In the genomic region with DNA sequence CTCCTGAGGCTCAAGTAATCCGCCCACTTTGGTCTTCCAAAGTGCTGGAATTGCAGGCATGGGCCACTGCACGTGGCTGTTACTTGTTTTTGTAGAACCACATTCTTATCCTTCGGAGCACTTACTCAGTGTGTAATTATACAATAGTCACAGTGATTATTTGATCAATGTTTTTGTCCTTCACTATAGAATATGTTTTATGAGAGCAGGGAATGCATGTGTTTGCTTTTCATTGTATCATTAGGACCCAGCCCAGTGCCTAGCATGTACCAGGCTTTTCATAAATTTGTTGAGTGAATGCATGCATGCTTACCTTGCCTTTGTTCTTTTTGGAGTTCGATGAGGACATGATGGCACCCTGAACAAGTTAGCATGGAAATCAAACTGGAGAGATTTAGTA, we compare ENCODE assay signal across 22 cellular contexts. TPM values are rescaled to one million over a fixed set of nuclear protein-coding genes. Genes with fewer than 3 reads are reported as not detected.
A peak's percentile ranks its signal among the peaks of the same experiment; 100 is the strongest.
DNase-seq lines count a peak whose midpoint lies in the region; FAIRE-seq and TF ChIP-seq lines count a peak whose summit lies in the region.
"Had no signal": no experiment of that assay in that cellular context is flagged by ENCODE, and none has a peak within 500 bp of the region (broad histone marks: within the 10 kb centered on the region; RNA-seq: fewer than 3 reads in every experiment).

No MANE protein-coding gene starts in this region.

- WGBS in thyroid gland, 2 donors: 63 to 72% methylated on average over 4 of the region's 4 CpGs

- no peak overlapping the region for H3K4me3 Mint-ChIP-seq in activated CD4-positive, alpha-beta T cell treated with anti-CD3 and anti-CD28 coated beads, Interleukin-2, amount 10 ng/mL, durations not matched to agents 7 days and 5 days

- intact Hi-C loops in endothelial cell of umbilical vein (cut with micrococcal nuclease): no loop called here
- intact Hi-C loops in thyroid gland (cut with DNase I): no loop called here

- FAIRE-seq in endothelial cell of umbilical vein (lab: Jason Lieb, UNC): peak; percentile 50
- FAIRE-seq: G401.6, GM12892 had no signal

- no peak for TF ChIP-seq POLR2A in endothelial cell of umbilical vein (IDR thresholded peaks at IDR 0.05; ENCODE audit: low read depth, low read length)
- TF ChIP-seq POLR2A in thyroid gland (IDR thresholded peaks at IDR 0.05): no peak

- no peak for TF ChIP-seq CTCF in C4-2B (conservative IDR thresholded peaks at IDR 0.05)
- no peak for TF ChIP-seq CTCF in LNCaP clone FGC (IDR thresholded peaks at IDR 0.05; ENCODE audit: control insufficient read depth, extremely low read depth, insufficient read depth)
- no peak for TF ChIP-seq CTCF in endothelial cell of umbilical vein (IDR thresholded peaks at IDR 0.05; ENCODE audit: extremely low read depth in 1 of 2, insufficient read depth in 1 of 2, low read depth in 1 of 2, low read length in 2 of 2)
- TF ChIP-seq CTCF in thyroid gland (IDR thresholded peaks at IDR 0.05): no peak

- no peaks in the 10 kb centered on the region for H4K20me1 ChIP-seq in endothelial cell of umbilical vein (replicated peaks; ENCODE audit: control insufficient read depth, extremely low read depth, insufficient read depth, low read length)

- peaks cover 11% of the 10 kb centered on the region for H3K36me3 Mint-ChIP-seq in activated CD4-positive, alpha-beta T cell treated with anti-CD3 and anti-CD28 coated beads, Interleukin-2, amount 10 ng/mL, durations not matched to agents 7 days and 5 days (ENCODE audit: low read depth)

- CTCF ChIA-PET in endothelial cell of umbilical vein (lab: Charles Lee): no interaction called here
- CTCF ChIA-PET in activated CD4-positive, alpha-beta T cell treated with anti-CD3 and anti-CD28 coated beads, Interleukin-2, amount 10 ng/mL, durations not matched to agents 7 days and 5 days (lab: Charles Lee): no interaction called here

- peak; percentile 60 for DNase-seq in LNCaP clone FGC (ENCODE audit: low read depth)
- no peak for DNase-seq in endothelial cell of umbilical vein (ENCODE audit: low read depth, low spot score)
- DNase-seq in thyroid gland: no peak
- no peak for DNase-seq in activated CD4-positive, alpha-beta T cell treated with anti-CD3 and anti-CD28 coated beads, Interleukin-2, amount 10 ng/mL, durations not matched to agents 7 days and 5 days
- DNase-seq in SHP77 treated with DMSO at 0.1 percent for 48 hours (lab: John Stamatoyannopoulos, UW): no peak
- DNase-seq in ACHN: no peak
- DNase-seq: AML-193; BE2C; Caco-2; CD4-positive, alpha-beta memory T cell; DMS153; DND-41; GOT3; H7; HCEC 1CT had no signal

- no peak overlapping the region for H3K4me2 ChIP-seq in endothelial cell of umbilical vein (ENCODE audit: insufficient read depth, low read length)
- H3K4me2 ChIP-seq: BLaER1 treated with 17β-estradiol and CSF1 and Interleukin-3, amounts not matched to agents 10 nM and 100 nM had no signal

- H3K9me3 ChIP-seq in endothelial cell of umbilical vein (replicated peaks; ENCODE audit: control insufficient read depth, insufficient read depth, low read length) (no peaks in the 10 kb centered on the region), thyroid gland (no peaks in the 10 kb centered on the region)
- H3K9me3 ChIP-seq: BE2C; BLaER1 treated with 17β-estradiol and CSF1 and Interleukin-3, amounts not matched to agents 10 nM and 100 nM; Caco-2 had no signal

- no peaks in the 10 kb centered on the region for H3K27me3 Mint-ChIP-seq in activated CD4-positive, alpha-beta T cell treated with anti-CD3 and anti-CD28 coated beads, Interleukin-2, amount 10 ng/mL, durations not matched to agents 7 days and 5 days
- H3K27me3 Mint-ChIP-seq: CD4-positive, alpha-beta memory T cell had no signal

- H3K79me2 ChIP-seq in endothelial cell of umbilical vein (ENCODE audit: control insufficient read depth, insufficient read depth, low read length): peaks cover 5% of the 10 kb centered on the region

- in situ Hi-C loops in ACHN (cut with HindIII; ENCODE audit: low pct_ligation_motif_present, low pct_unique_long_range_greater_than_20kb, low sequenced_read_pairs): loop anchor here (25.0 kb wide), 1 partner anchor 158 kb away; no protein-coding TSS in a partner anchor

- no peaks in the 10 kb centered on the region for H3K27me3 ChIP-seq in endothelial cell of umbilical vein (ENCODE audit: control insufficient read depth in 2 of 2, insufficient read depth in 2 of 2, low read length in 2 of 2)
- H3K27me3 ChIP-seq in thyroid gland: no peaks in the 10 kb centered on the region
- H3K27me3 ChIP-seq: BE2C; BLaER1 treated with 17β-estradiol and CSF1 and Interleukin-3, amounts not matched to agents 10 nM and 100 nM had no signal

- H3K27ac ChIP-seq in C4-2B: peak overlapping the region; percentile 78
- no peak overlapping the region for H3K27ac ChIP-seq in endothelial cell of umbilical vein (ENCODE audit: insufficient read depth, low read depth, low read length)
- H3K27ac ChIP-seq in thyroid gland: peak overlapping the region; percentile 44 to 74 (median 65)
- H3K27ac ChIP-seq: BLaER1 treated with 17β-estradiol and CSF1 and Interleukin-3, amounts not matched to agents 10 nM and 100 nM had no signal

- no peaks in the 10 kb centered on the region for H3K9me1 ChIP-seq in endothelial cell of umbilical vein (replicated peaks; ENCODE audit: control insufficient read depth, extremely low read depth, insufficient read depth, low read length)

- peaks cover 16% of the 10 kb centered on the region for H3K4me1 Mint-ChIP-seq in activated CD4-positive, alpha-beta T cell treated with anti-CD3 and anti-CD28 coated beads, Interleukin-2, amount 10 ng/mL, durations not matched to agents 7 days and 5 days

- dilution Hi-C loops in endothelial cell of umbilical vein (cut with MboI; ENCODE audit: extremely low pct_ligation_motif_present, low sequenced_read_pairs): no loop called here

- H3K36me3 ChIP-seq in endothelial cell of umbilical vein (ENCODE audit: control insufficient read depth in 2 of 2, extremely low read depth in 1 of 2, insufficient read depth in 2 of 2, low read length in 2 of 2) (peaks cover 0 to 2% of the 10 kb centered on the region in 2 experiments), thyroid gland (no peaks in the 10 kb centered on the region)
- H3K36me3 ChIP-seq: BE2C had no signal

- POLR2A ChIA-PET in endothelial cell of umbilical vein (lab: Charles Lee): no interaction called here
- POLR2A ChIA-PET in activated CD4-positive, alpha-beta T cell treated with anti-CD3 and anti-CD28 coated beads, Interleukin-2, amount 10 ng/mL, durations not matched to agents 7 days and 5 days (lab: Charles Lee): no interaction called here

- H3K4me3 ChIP-seq in LNCaP clone FGC (ENCODE audit: low read depth, low read length): no peak overlapping the region
- no peak overlapping the region for H3K4me3 ChIP-seq in endothelial cell of umbilical vein (replicated peaks in 1 of 3; ENCODE audit: insufficient read depth in 1 of 3, low read depth in 1 of 3, low read length in 3 of 3)
- H3K4me3 ChIP-seq in thyroid gland (replicated peaks in 1 of 3): no peak overlapping the region
- H3K4me3 ChIP-seq: BLaER1 treated with 17β-estradiol and CSF1 and Interleukin-3, amounts not matched to agents 10 nM and 100 nM had no signal

- H3K9me3 Mint-ChIP-seq in activated CD4-positive, alpha-beta T cell treated with anti-CD3 and anti-CD28 coated beads, Interleukin-2, amount 10 ng/mL, durations not matched to agents 7 days and 5 days: no peaks in the 10 kb centered on the region
- H3K9me3 Mint-ChIP-seq: CD4-positive, alpha-beta memory T cell had no signal

- no peak overlapping the region for H3K27ac Mint-ChIP-seq in activated CD4-positive, alpha-beta T cell treated with anti-CD3 and anti-CD28 coated beads, Interleukin-2, amount 10 ng/mL, durations not matched to agents 7 days and 5 days

- H3K9ac ChIP-seq in endothelial cell of umbilical vein (replicated peaks; ENCODE audit: extremely low read depth, insufficient read depth, low read length): no peak overlapping the region
- H3K9ac ChIP-seq: BLaER1 treated with 17β-estradiol and CSF1 and Interleukin-3, amounts not matched to agents 10 nM and 100 nM had no signal

- no peak overlapping the region for H2AFZ ChIP-seq in endothelial cell of umbilical vein (ENCODE audit: low read depth, low read length)

- H3K4me1 ChIP-seq in endothelial cell of umbilical vein (ENCODE audit: control insufficient read depth, extremely low read depth, insufficient read depth, low read length) (peaks cover 4% of the 10 kb centered on the region), thyroid gland (peaks cover 24 to 27% of the 10 kb centered on the region in 2 donors)
- H3K4me1 ChIP-seq: BE2C, Caco-2 had no signal

- BruUV-seq in endothelial cell of umbilical vein (replicated peaks; lab: Mats Ljungman, UMichigan): no TSS peak

RNA-seq across cellular contexts. Expression of gene SZT2, which starts 5.8 kb away (rescaled TPM):
- total RNA-seq in endothelial cell of umbilical vein: 49.9 and 50.3 TPM in 2 replicates
- polyA plus RNA-seq in endothelial cell of umbilical vein: 11.4 TPM in 2 replicates
- polyA plus RNA-seq in endothelial cell of umbilical vein (2011; cell fraction: cytosol; rRNA removed): 5.1 and 5.3 TPM in 2 replicates
- polyA plus RNA-seq in endothelial cell of umbilical vein (2011; cell fraction: nucleus; rRNA removed): 70.0 and 86.8 TPM in 2 replicates
- 15.0 and 17.5 TPM in 2 replicates for polyA plus RNA-seq in endothelial cell of umbilical vein (2012)
- 89.4 and 97.4 TPM in 2 replicates for polyA minus RNA-seq in endothelial cell of umbilical vein
- polyA minus RNA-seq in endothelial cell of umbilical vein (2011; cell fraction: cytosol; rRNA and poly(A)+ RNA removed): 6.0 TPM
- 75.8 and 107 TPM in 2 replicates for polyA minus RNA-seq in endothelial cell of umbilical vein (2011; cell fraction: nucleus; rRNA and poly(A)+ RNA removed)
- 100 to 1,000 TPM in 1 of 4 donors, 10 to 100 TPM in 3; 36.1 to 107 (median 58.2) TPM for total RNA-seq in thyroid gland
- 10 to 100 TPM; 66.6 to 74.3 TPM for total RNA-seq in activated CD4-positive, alpha-beta T cell treated with anti-CD3 and anti-CD28 coated beads, Interleukin-2, amount 10 ng/mL, durations not matched to agents 7 days and 5 days

RNA-seq across cellular contexts. Expression of gene MED8, which starts 5.9 kb away (rescaled TPM):
- total RNA-seq in endothelial cell of umbilical vein: 41.9 and 45.6 TPM in 2 replicates
- 15.9 and 19.6 TPM in 2 replicates for polyA plus RNA-seq in endothelial cell of umbilical vein
- polyA plus RNA-seq in endothelial cell of umbilical vein (2011; cell fraction: cytosol; rRNA removed): 29.4 and 34.4 TPM in 2 replicates
- polyA plus RNA-seq in endothelial cell of umbilical vein (2011; cell fraction: nucleus; rRNA removed): 37.2 and 38.8 TPM in 2 replicates
- 38.6 and 45.6 TPM in 2 replicates for polyA plus RNA-seq in endothelial cell of umbilical vein (2012)
- 19.4 and 21.0 TPM in 2 replicates for polyA minus RNA-seq in endothelial cell of umbilical vein
- 15.8 TPM for polyA minus RNA-seq in endothelial cell of umbilical vein (2011; cell fraction: cytosol; rRNA and poly(A)+ RNA removed)
- polyA minus RNA-seq in endothelial cell of umbilical vein (2011; cell fraction: nucleus; rRNA and poly(A)+ RNA removed): 11.7 and 17.3 TPM in 2 replicates
- total RNA-seq in thyroid gland: 10 to 100 TPM; 37.7 to 48.6 (median 45.3) TPM
- 10 to 100 TPM; 30.2 to 33.3 TPM for total RNA-seq in activated CD4-positive, alpha-beta T cell treated with anti-CD3 and anti-CD28 coated beads, Interleukin-2, amount 10 ng/mL, durations not matched to agents 7 days and 5 days

RNA-seq across cellular contexts. Expression of gene ELOVL1, which starts 27.7 kb away (rescaled TPM):
- 126 and 134 TPM in 2 replicates for total RNA-seq in endothelial cell of umbilical vein
- 303 and 353 TPM in 2 replicates for polyA plus RNA-seq in endothelial cell of umbilical vein
- 205 and 228 TPM in 2 replicates for polyA plus RNA-seq in endothelial cell of umbilical vein (2011; cell fraction: cytosol; rRNA removed)
- 140 and 144 TPM in 2 replicates for polyA plus RNA-seq in endothelial cell of umbilical vein (2011; cell fraction: nucleus; rRNA removed)
- polyA plus RNA-seq in endothelial cell of umbilical vein (2012): 151 and 237 TPM in 2 replicates
- 211 and 218 TPM in 2 replicates for polyA minus RNA-seq in endothelial cell of umbilical vein
- polyA minus RNA-seq in endothelial cell of umbilical vein (2011; cell fraction: cytosol; rRNA and poly(A)+ RNA removed): 49.2 TPM
- 26.3 and 43.3 TPM in 2 replicates for polyA minus RNA-seq in endothelial cell of umbilical vein (2011; cell fraction: nucleus; rRNA and poly(A)+ RNA removed)
- 100 to 1,000 TPM in 2 of 4 donors, 10 to 100 TPM in 2; 70.5 to 117 (median 85.8) TPM for total RNA-seq in thyroid gland
- total RNA-seq in activated CD4-positive, alpha-beta T cell treated with anti-CD3 and anti-CD28 coated beads, Interleukin-2, amount 10 ng/mL, durations not matched to agents 7 days and 5 days: 10 to 100 TPM; 77.1 to 85.0 TPM

RNA-seq across cellular contexts. Expression of gene CDC20, which starts 36.7 kb away (rescaled TPM):
- total RNA-seq in endothelial cell of umbilical vein: 156 and 170 TPM in 2 replicates
- polyA plus RNA-seq in endothelial cell of umbilical vein: 129 and 130 TPM in 2 replicates
- polyA plus RNA-seq in endothelial cell of umbilical vein (2011; cell fraction: cytosol; rRNA removed): 135 and 152 TPM in 2 replicates
- polyA plus RNA-seq in endothelial cell of umbilical vein (2011; cell fraction: nucleus; rRNA removed): 95.9 and 101 TPM in 2 replicates
- polyA plus RNA-seq in endothelial cell of umbilical vein (2012): 49.0 and 129 TPM in 2 replicates
- 94.7 and 131 TPM in 2 replicates for polyA minus RNA-seq in endothelial cell of umbilical vein
- polyA minus RNA-seq in endothelial cell of umbilical vein (2011; cell fraction: cytosol; rRNA and poly(A)+ RNA removed): 122 TPM
- 22.4 and 25.7 TPM in 2 replicates for polyA minus RNA-seq in endothelial cell of umbilical vein (2011; cell fraction: nucleus; rRNA and poly(A)+ RNA removed)
- total RNA-seq in thyroid gland: 1 to 10 TPM in 3 of 4 donors, under 1 TPM in 1; 0.54 to 3.9 (median 2.2) TPM
- total RNA-seq in activated CD4-positive, alpha-beta T cell treated with anti-CD3 and anti-CD28 coated beads, Interleukin-2, amount 10 ng/mL, durations not matched to agents 7 days and 5 days: 100 to 1,000 TPM; 176 to 188 TPM

RNA-seq across cellular contexts. Expression of gene MPL, which starts 57.9 kb away (rescaled TPM):
- 0.18 and 0.24 TPM in 2 replicates for total RNA-seq in endothelial cell of umbilical vein
- polyA plus RNA-seq in endothelial cell of umbilical vein: 0.13 and 0.14 TPM in 2 replicates
- 0.03 and 0.06 TPM in 2 replicates for polyA plus RNA-seq in endothelial cell of umbilical vein (2011; cell fraction: cytosol; rRNA removed)
- polyA plus RNA-seq in endothelial cell of umbilical vein (2011; cell fraction: nucleus; rRNA removed): 0.25 and 0.55 TPM in 2 replicates
- polyA plus RNA-seq in endothelial cell of umbilical vein (2012): not detected in 2 replicates
- 0.13 and 1.6 TPM in 2 replicates for polyA minus RNA-seq in endothelial cell of umbilical vein
- not detected for polyA minus RNA-seq in endothelial cell of umbilical vein (2011; cell fraction: cytosol; rRNA and poly(A)+ RNA removed)
- polyA minus RNA-seq in endothelial cell of umbilical vein (2011; cell fraction: nucleus; rRNA and poly(A)+ RNA removed): 0.34 and 0.48 TPM in 2 replicates
- under 1 TPM in 2 of 4 donors, not detected in 2; 0.22 to 0.29 TPM for total RNA-seq in thyroid gland
- not detected for total RNA-seq in activated CD4-positive, alpha-beta T cell treated with anti-CD3 and anti-CD28 coated beads, Interleukin-2, amount 10 ng/mL, durations not matched to agents 7 days and 5 days
- total RNA-seq: A172; A673; Caco-2; CD4-positive, alpha-beta memory T cell; H7 had no signal
- polyA plus RNA-seq: AG04450; CD4-positive, alpha-beta memory T cell had no signal
